ENCODE assay signal across 8 cellular contexts in the genomic region with DNA sequence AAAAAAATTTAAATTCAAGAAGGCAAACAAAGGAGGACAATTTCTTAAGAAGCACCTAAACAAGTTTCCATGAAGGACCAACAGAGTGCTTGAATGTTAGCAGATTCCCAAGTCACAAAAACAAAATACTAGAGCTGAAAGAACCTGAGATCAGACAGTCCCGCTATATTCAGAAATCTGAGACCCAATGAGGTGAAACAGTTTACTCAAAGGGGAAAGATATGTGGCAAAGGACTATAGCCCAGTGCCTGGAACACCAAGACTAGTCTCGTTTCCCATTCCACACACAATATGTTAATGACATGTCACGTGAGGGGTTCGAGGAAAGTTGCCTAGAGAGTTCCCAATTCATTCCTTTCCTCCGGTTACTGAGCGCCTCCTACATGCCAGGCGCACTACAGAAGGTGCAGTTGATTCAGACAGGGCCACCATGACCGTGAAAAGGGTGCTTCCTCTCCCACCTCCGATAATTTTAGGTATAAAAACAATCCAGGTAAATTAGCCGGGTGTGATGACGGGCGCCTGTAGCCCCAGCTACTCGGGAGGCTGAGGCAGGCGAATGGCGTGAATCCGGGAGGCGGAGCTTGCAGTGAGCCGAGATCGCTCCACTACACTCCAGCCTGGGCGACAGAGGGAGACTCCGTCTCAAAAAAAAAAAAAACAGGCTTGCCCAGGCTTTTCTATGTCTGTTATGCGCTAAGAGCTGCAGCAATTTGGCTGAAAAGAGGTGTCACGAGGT. TPM values are rescaled to one million over a fixed set of nuclear protein-coding genes. Genes with fewer than 3 reads are reported as not detected.
A peak's percentile ranks its signal among the peaks of the same experiment; 100 is the strongest.
DNase-seq lines count a peak whose midpoint lies in the region; ATAC-seq and TF ChIP-seq lines count a peak whose summit lies in the region.

No MANE protein-coding gene starts in this region.

- H3K27me3 ChIP-seq in Peyer's patch (no peaks in the 10 kb centered on the region), suprapubic skin (no peaks in the 10 kb centered on the region)

- WGBS in suprapubic skin: under 1% methylated on average over 23 of the region's 23 CpGs

- ATAC-seq in GM21723 (IDR thresholded peaks at IDR 0.05; ENCODE audit: unreplicated experiment): peak; percentile 65

- H3K36me3 Mint-ChIP-seq in IgD-negative memory B cell (no peaks in the 10 kb centered on the region), nephron progenitor cell (ENCODE audit: low read depth) (no peaks in the 10 kb centered on the region)
- H3K36me3 Mint-ChIP-seq in activated T-helper 2 cell treated with anti-CD3 and anti-CD28 coated beads, Interferon-gamma antibody, Interleukin-2, Interleukin-4, amounts not matched to agents 10 μg/mL and 5 μg/mL and 100 μg/mL, durations not matched to agents 14 hours and 24 hours and 36 hours (ENCODE audit: low read depth): no peaks in the 10 kb centered on the region

- TF ChIP-seq POLR2A in Peyer's patch (IDR thresholded peaks at IDR 0.05) (no peak), suprapubic skin (IDR thresholded peaks at IDR 0.05) (no peak)

- H3K9me3 ChIP-seq in Peyer's patch (no peaks in the 10 kb centered on the region), suprapubic skin (no peaks in the 10 kb centered on the region)

- H3K4me1 ChIP-seq in Peyer's patch (peaks cover 0 to 10% (median 0%) of the 10 kb centered on the region in 4 donors), suprapubic skin (peaks cover 27% of the 10 kb centered on the region)

- H3K27me3 Mint-ChIP-seq in IgD-negative memory B cell: no peaks in the 10 kb centered on the region
- no peaks in the 10 kb centered on the region for H3K27me3 Mint-ChIP-seq in activated T-helper 2 cell treated with anti-CD3 and anti-CD28 coated beads, Interferon-gamma antibody, Interleukin-2, Interleukin-4, amounts not matched to agents 10 μg/mL and 5 μg/mL and 100 μg/mL, durations not matched to agents 14 hours and 24 hours and 36 hours (ENCODE audit: low read depth)
- H3K27me3 Mint-ChIP-seq in nephron progenitor cell (ENCODE audit: low read depth, poor library complexity): peaks cover 3% of the 10 kb centered on the region

- no peaks in the 10 kb centered on the region for H3K36me3 ChIP-seq in Peyer's patch
- no peaks in the 10 kb centered on the region for H3K36me3 ChIP-seq in suprapubic skin

- DNase-seq in DMS53 (lab: John Stamatoyannopoulos, UW) (peak; percentile 81), Peyer's patch (peak; percentile 41 to 74 (median 65)), fibroblast of villous mesenchyme (ENCODE audit: low read depth) (peak; percentile 65), nephron progenitor cell (peak; percentile 21), suprapubic skin (ENCODE audit: low spot score in 2 of 2) (peak in 1 of 2 donors; percentile 61)
- DNase-seq in activated T-helper 2 cell treated with anti-CD3 and anti-CD28 coated beads, Interferon-gamma antibody, Interleukin-2, Interleukin-4, amounts not matched to agents 10 μg/mL and 5 μg/mL and 100 μg/mL, durations not matched to agents 14 hours and 24 hours and 36 hours (ENCODE audit: low spot score): peak; percentile 43

- H3K9me3 Mint-ChIP-seq in IgD-negative memory B cell: no peaks in the 10 kb centered on the region
- no peaks in the 10 kb centered on the region for H3K9me3 Mint-ChIP-seq in activated T-helper 2 cell treated with anti-CD3 and anti-CD28 coated beads, Interferon-gamma antibody, Interleukin-2, Interleukin-4, amounts not matched to agents 10 μg/mL and 5 μg/mL and 100 μg/mL, durations not matched to agents 14 hours and 24 hours and 36 hours
- H3K9me3 Mint-ChIP-seq in nephron progenitor cell: no peaks in the 10 kb centered on the region

- peak in 2 of 6 experiments; percentile 13 to 23 for TF ChIP-seq CTCF in Peyer's patch (IDR thresholded peaks at IDR 0.05)
- peak; percentile 30 for TF ChIP-seq CTCF in fibroblast of villous mesenchyme (IDR thresholded peaks at IDR 0.05; ENCODE audit: insufficient read depth, low read depth, low read length)
- TF ChIP-seq CTCF in nephron progenitor cell (IDR thresholded peaks at IDR 0.05): no peak
- no peak for TF ChIP-seq CTCF in suprapubic skin (IDR thresholded peaks at IDR 0.05)

- no peak for TF ChIP-seq EP300 in suprapubic skin (IDR thresholded peaks at IDR 0.05)

- H3K27ac ChIP-seq in Peyer's patch (peak overlapping the region; percentile 77 to 89 (median 88)), suprapubic skin (peak overlapping the region; percentile 77)

- H3K4me3 Mint-ChIP-seq in IgD-negative memory B cell (peak overlapping the region; percentile 97 to 100 (median 99)), nephron progenitor cell (peak overlapping the region; percentile 98)
- H3K4me3 Mint-ChIP-seq in activated T-helper 2 cell treated with anti-CD3 and anti-CD28 coated beads, Interferon-gamma antibody, Interleukin-2, Interleukin-4, amounts not matched to agents 10 μg/mL and 5 μg/mL and 100 μg/mL, durations not matched to agents 14 hours and 24 hours and 36 hours (ENCODE audit: low read depth): peak overlapping the region; percentile 94

- intact Hi-C loops in activated T-helper 2 cell treated with anti-CD3 and anti-CD28 coated beads, Interferon-gamma antibody, Interleukin-2, Interleukin-4, amounts not matched to agents 10 μg/mL and 5 μg/mL and 100 μg/mL, durations not matched to agents 14 hours and 24 hours and 36 hours (cut with micrococcal nuclease): no loop called here

- peak overlapping the region; percentile 63 to 86 (median 77) for H3K4me3 ChIP-seq in Peyer's patch
- H3K4me3 ChIP-seq in fibroblast of villous mesenchyme (ENCODE audit: low read depth, low read length): peak overlapping the region; percentile 90
- H3K4me3 ChIP-seq in suprapubic skin: peak overlapping the region; percentile 63

- H3K4me1 Mint-ChIP-seq in IgD-negative memory B cell (peaks cover 17 to 41% (median 25%) of the 10 kb centered on the region in 3 donors), nephron progenitor cell (peaks cover 64% of the 10 kb centered on the region)
- peaks cover 24% of the 10 kb centered on the region for H3K4me1 Mint-ChIP-seq in activated T-helper 2 cell treated with anti-CD3 and anti-CD28 coated beads, Interferon-gamma antibody, Interleukin-2, Interleukin-4, amounts not matched to agents 10 μg/mL and 5 μg/mL and 100 μg/mL, durations not matched to agents 14 hours and 24 hours and 36 hours (ENCODE audit: low read depth)

- peak overlapping the region; percentile 96 to 99 (median 97) for H3K27ac Mint-ChIP-seq in IgD-negative memory B cell
- peak overlapping the region; percentile 95 for H3K27ac Mint-ChIP-seq in activated T-helper 2 cell treated with anti-CD3 and anti-CD28 coated beads, Interferon-gamma antibody, Interleukin-2, Interleukin-4, amounts not matched to agents 10 μg/mL and 5 μg/mL and 100 μg/mL, durations not matched to agents 14 hours and 24 hours and 36 hours
- H3K27ac Mint-ChIP-seq in nephron progenitor cell: peak overlapping the region; percentile 98

RNA-seq across cellular contexts. Expression of gene SRBD1, which starts 0.6 kb away (rescaled TPM):
- polyA plus RNA-seq in IgD-negative memory B cell: 9.9 TPM
- 10 to 100 TPM; 14.9 to 32.2 (median 22.5) TPM for total RNA-seq in Peyer's patch
- 20.9 and 21.7 TPM in 2 replicates for total RNA-seq in activated T-helper 2 cell treated with anti-CD3 and anti-CD28 coated beads, Interferon-gamma antibody, Interleukin-2, Interleukin-4, amounts not matched to agents 10 μg/mL and 5 μg/mL and 100 μg/mL, durations not matched to agents 14 hours and 24 hours and 36 hours
- total RNA-seq in fibroblast of villous mesenchyme: 19.6 and 31.1 TPM in 2 replicates
- total RNA-seq in suprapubic skin: 1 to 10 TPM; 6.1 to 9.6 (median 7.2) TPM

RNA-seq across cellular contexts. Expression of gene PRKCE, which starts 41.0 kb away (rescaled TPM):
- 12.7 TPM for polyA plus RNA-seq in IgD-negative memory B cell
- 10 to 100 TPM; 20.0 to 29.7 (median 25.2) TPM for total RNA-seq in Peyer's patch
- total RNA-seq in activated T-helper 2 cell treated with anti-CD3 and anti-CD28 coated beads, Interferon-gamma antibody, Interleukin-2, Interleukin-4, amounts not matched to agents 10 μg/mL and 5 μg/mL and 100 μg/mL, durations not matched to agents 14 hours and 24 hours and 36 hours: 21.5 TPM in 2 replicates
- total RNA-seq in fibroblast of villous mesenchyme: 19.0 and 27.2 TPM in 2 replicates
- 10 to 100 TPM in 2 of 4 donors, 1 to 10 TPM in 2; 7.9 to 18.3 (median 12.5) TPM for total RNA-seq in suprapubic skin
